1 cellular context compared by ENCODE assay signal in the genomic region with DNA sequence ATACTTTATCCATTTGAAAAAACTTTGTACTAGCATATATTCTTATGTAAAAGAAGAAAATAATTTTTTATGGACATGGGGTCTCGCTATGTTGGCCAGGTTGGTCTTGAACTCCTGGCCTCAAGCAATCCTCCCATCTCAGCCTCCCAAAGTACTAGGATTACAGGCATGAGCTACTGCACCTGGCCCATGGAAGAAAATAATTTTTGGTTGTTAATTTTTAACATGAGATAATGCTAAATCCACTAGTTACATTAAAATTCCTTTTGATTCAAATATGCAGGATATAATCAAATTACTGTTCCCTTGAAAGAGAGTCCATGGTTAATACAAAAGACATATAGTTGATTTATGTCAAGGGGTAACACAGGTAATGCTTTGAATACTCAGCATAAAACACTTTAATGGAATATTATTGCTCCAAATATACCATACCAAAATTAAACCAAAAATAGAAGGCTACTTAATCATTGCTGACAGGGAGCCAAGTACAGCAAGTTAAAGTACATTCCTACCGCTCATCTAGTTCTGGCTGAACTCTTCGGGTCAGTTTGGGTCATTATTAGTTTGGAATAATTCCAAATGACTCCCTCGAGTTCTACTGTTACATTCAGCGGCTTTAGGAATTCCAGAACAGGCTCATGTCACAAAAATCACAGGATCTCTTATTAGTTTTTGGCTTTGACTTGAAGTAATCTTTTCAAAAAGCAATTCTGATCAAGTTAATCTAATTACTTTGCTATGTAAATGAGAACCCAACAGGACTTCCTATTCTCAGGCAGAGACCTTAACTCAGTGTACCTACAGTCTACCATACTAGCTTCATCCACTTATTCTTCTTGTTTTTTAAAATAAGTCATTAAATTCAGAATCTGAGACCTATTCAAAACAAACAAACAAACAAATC.
TF ChIP-seq lines count a peak whose summit lies in the region.

No MANE protein-coding gene starts in this region.

TF ChIP-seq in HCT116, 20 proteins besides CTCF, POLR2A, EP300 and RAD21 (continued from another document):
- TF ChIP-seq ATF3 (IDR thresholded peaks at IDR 0.05), result no peak
- TF ChIP-seq EZH2phosphoT487 (IDR thresholded peaks at IDR 0.05; ENCODE audit: borderline replicate concordance), result no peak
- TF ChIP-seq ZNF274 (IDR thresholded peaks at IDR 0.05; ENCODE audit: low read depth, low read length), result no peak
- TF ChIP-seq JUND (IDR thresholded peaks at IDR 0.05), result no peak
- no peak for TF ChIP-seq CEBPB (IDR thresholded peaks at IDR 0.05; ENCODE audit: low read depth)
- TF ChIP-seq, protein P1, sequence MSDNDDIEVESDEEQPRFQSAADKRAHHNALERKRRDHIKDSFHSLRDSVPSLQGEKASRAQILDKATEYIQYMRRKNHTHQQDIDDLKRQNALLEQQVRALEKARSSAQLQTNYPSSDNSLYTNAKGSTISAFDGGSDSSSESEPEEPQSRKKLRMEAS (IDR thresholded peaks at IDR 0.05), result no peak
- no peak for TF ChIP-seq SIN3A (IDR thresholded peaks at IDR 0.05; ENCODE audit: low read depth)
- no peak for TF ChIP-seq TCF7L2 (IDR thresholded peaks at IDR 0.05; ENCODE audit: borderline replicate concordance, extremely low read depth, insufficient read depth, insufficient read length)
- no peak for TF ChIP-seq SRF (IDR thresholded peaks at IDR 0.05; ENCODE audit: low read depth)
- TF ChIP-seq EZH2 (IDR thresholded peaks at IDR 0.05), result no peak
